In genomic region chr3:179347108-179347382, GRCh38 we compare ENCODE assay signal across 8 cellular contexts. TPM values are rescaled to one million over a fixed set of nuclear protein-coding genes. Genes with fewer than 3 reads are reported as not detected.
A peak's percentile ranks its signal among the peaks of the same experiment; 100 is the strongest.
DNase-seq lines count a peak whose midpoint lies in the region; ATAC-seq, FAIRE-seq and TF ChIP-seq lines count a peak whose summit lies in the region.

No MANE protein-coding gene starts in this region.

- ATAC-seq in GM12878 (no peak), GM18909 (IDR thresholded peaks at IDR 0.05; ENCODE audit: poor library complexity, unreplicated experiment) (no peak)

- H3K79me2 ChIP-seq in GM12878 (ENCODE audit: control insufficient read depth, insufficient read depth, low read length) = peaks cover 46% of the 10 kb centered on the region

- SMC1A ChIA-PET in GM12878 (lab: Charles Lee; ENCODE audit: uncharacterized antibody, unreplicated experiment) = interaction anchor here (0.9 to 2.7 kb wide), 9 partner anchors 16 to 927 kb away, joined by 3 to 11 read pairs (median 5); partner anchors contain the start of gene ZNF639

- peak overlapping the region; percentile 98 for H2AFZ ChIP-seq in GM12878 (ENCODE audit: control insufficient read depth, low read depth, low read length)

- H3K27ac ChIP-seq in GM12878 (ENCODE audit: control insufficient read depth, insufficient read depth) = peak overlapping the region; percentile 96
- peak overlapping the region in 1 of 2 donors; percentile 74 for H3K27ac ChIP-seq in liver (ENCODE audit: low read depth in 1 of 2, low read length in 2 of 2)
- H3K27ac ChIP-seq in thyroid gland = peak overlapping the region; percentile 69 to 84 (median 84)

- peaks cover 0 to 24% of the 10 kb centered on the region in 2 experiments; a peak in 1 of 4 replicates for H3K36me3 ChIP-seq in GM12878 (ENCODE audit: control insufficient read depth in 2 of 2, insufficient read depth in 2 of 2, low read length in 1 of 2)
- H3K36me3 ChIP-seq in liver (ENCODE audit: control insufficient read depth in 4 of 4, insufficient read depth in 3 of 4, low read depth in 1 of 4, low read length in 3 of 4) = peaks cover 4 to 12% (median 9%) of the 10 kb centered on the region in 4 donors
- H3K36me3 ChIP-seq in thyroid gland = peaks cover 0 to 3% of the 10 kb centered on the region in 2 donors

- no peak for TF ChIP-seq CTCF in GM12878 (IDR thresholded peaks at IDR 0.05 in 2 of 3, conservative IDR thresholded peaks at IDR 0.05 in 1 of 3; ENCODE audit: control insufficient read depth in 2 of 3, extremely low read depth in 1 of 3, insufficient read depth in 1 of 3, low read depth in 3 of 3, low read length in 3 of 3)
- TF ChIP-seq CTCF in liver (IDR thresholded peaks at IDR 0.05; ENCODE audit: low read depth, low read length, missing input control) = no peak
- TF ChIP-seq CTCF in thyroid gland (IDR thresholded peaks at IDR 0.05) = no peak

- BruUV-seq in GM12878 (replicated peaks; lab: Mats Ljungman, UMichigan) = no TSS peak

- POLR2A ChIA-PET in GM12878 (lab: Charles Lee) = interaction anchor here (0.8 to 8.0 kb wide), 7 partner anchors 10 to 275 kb away, joined by 3 to 63 read pairs (median 3); partner anchors contain the start of genes ACTL6A, MRPL47, NDUFB5 and ZMAT3

- DNase-seq in T-helper 1 cell (no peak), GM12878 (ENCODE audit: low read depth, low spot score) (no peak), thyroid gland (no peak), T1000 (lab: John Stamatoyannopoulos, UW) (no peak), NCI-H2029 treated with DMSO at 0.1 percent for 48 hours (lab: John Stamatoyannopoulos, UW) (no peak)

- intact Hi-C loops in GM12878 (cut with micrococcal nuclease; ENCODE audit: unreplicated experiment) = loop anchor here (5.0 kb wide), 1 partner anchor 255 kb away; the partner anchor contains the start of genes MRPL47 and NDUFB5
- intact Hi-C loops in thyroid gland (cut with DNase I) = no loop called here

- in situ Hi-C loops in GM12878 (cut with MboI) = loop anchor here (25.0 kb wide), 1 partner anchor 1265 kb away; the partner anchor contains the start of gene TTC14

- peaks cover 9% of the 10 kb centered on the region for H3K36me3 Mint-ChIP-seq in T-helper 1 cell treated with Interleukin-12 subunit alpha and Interleukin-12 subunit beta and Interleukin-4 antibody, amounts not matched to agents 30 μg/mL and 1 μg/mL, for 36 hours (ENCODE audit: low read depth)

- peak overlapping the region; percentile 94 for H3K27ac Mint-ChIP-seq in T-helper 1 cell treated with Interleukin-12 subunit alpha and Interleukin-12 subunit beta and Interleukin-4 antibody, amounts not matched to agents 30 μg/mL and 1 μg/mL, for 36 hours

- no peaks in the 10 kb centered on the region for H3K27me3 Mint-ChIP-seq in T-helper 1 cell treated with Interleukin-12 subunit alpha and Interleukin-12 subunit beta and Interleukin-4 antibody, amounts not matched to agents 30 μg/mL and 1 μg/mL, for 36 hours (ENCODE audit: low read depth)

- no peak for TF ChIP-seq EP300 in GM12878 (IDR thresholded peaks at IDR 0.05; ENCODE audit: borderline replicate concordance in 1 of 2, control insufficient read depth in 1 of 2, low read depth in 2 of 2, low read length in 2 of 2)

- TF ChIP-seq RAD21 in GM12878 (IDR thresholded peaks at IDR 0.05; ENCODE audit: insufficient read depth, low read depth, low read length) = no peak
- no peak for TF ChIP-seq RAD21 in liver (IDR thresholded peaks at IDR 0.05)

- H3K4me3 ChIP-seq in GM12878 (peak overlapping the region; percentile 71), liver (ENCODE audit: low read depth in 1 of 3, low read length in 3 of 3) (peak overlapping the region; percentile 86 to 98 (median 89)), thyroid gland (replicated peaks in 1 of 3) (peak overlapping the region in 2 of 3 donors; percentile 45 to 87)

- H3K9ac ChIP-seq in GM12878 (ENCODE audit: control insufficient read depth, insufficient read depth, low read length) (peak overlapping the region; percentile 91), liver (ENCODE audit: low read depth in 1 of 2, low read length in 2 of 2) (no peak overlapping the region)

- RAD21 ChIA-PET in GM12878 (lab: Charles Lee; ENCODE audit: unreplicated experiment) = interaction anchor here (2.3 to 4.6 kb wide), 3 partner anchors 22 to 218 kb away, joined by 5 to 35 read pairs (median 12); partner anchors contain the start of gene ZNF639

- peak overlapping the region; percentile 98 for H3K4me3 Mint-ChIP-seq in T-helper 1 cell treated with Interleukin-12 subunit alpha and Interleukin-12 subunit beta and Interleukin-4 antibody, amounts not matched to agents 30 μg/mL and 1 μg/mL, for 36 hours

- CTCF ChIA-PET in GM12878 (lab: Yijun Ruan, JAX) = interaction anchor here (0.6 to 7.3 kb wide), 6 partner anchors 10 to 300 kb away, joined by 3 to 62 read pairs (median 4); partner anchors contain the start of gene ZNF639

- H3K9me3 Mint-ChIP-seq in T-helper 1 cell treated with Interleukin-12 subunit alpha and Interleukin-12 subunit beta and Interleukin-4 antibody, amounts not matched to agents 30 μg/mL and 1 μg/mL, for 36 hours = no peaks in the 10 kb centered on the region

- H3K27me3 ChIP-seq in GM12878 (replicated peaks in 1 of 2; ENCODE audit: control insufficient read depth in 2 of 2, insufficient read depth in 2 of 2, low read length in 1 of 2) (no peaks in the 10 kb centered on the region), liver (ENCODE audit: control insufficient read depth in 4 of 4, insufficient read depth in 4 of 4, low read length in 3 of 4) (no peaks in the 10 kb centered on the region), thyroid gland (no peaks in the 10 kb centered on the region)

- H3K4me2 ChIP-seq in GM12878 (ENCODE audit: control insufficient read depth, insufficient read depth) = peak overlapping the region; percentile 56

- TF ChIP-seq POLR2A in GM12878 (IDR thresholded peaks at IDR 0.05; ENCODE audit: low read depth, low read length) (no peak), thyroid gland (IDR thresholded peaks at IDR 0.05) (no peak)

- 3% methylated on average over 9 of the region's 12 CpGs for WGBS in GM12878 (ENCODE audit: insufficient coverage, insufficient replicate concordance, low lambda C conversion rate, missing lambda C conversion rate)
- WGBS in liver = 4% methylated on average over 12 of the region's 12 CpGs
- 5 to 6% methylated on average over 12 of the region's 12 CpGs for WGBS in thyroid gland, 2 donors

- H3K4me1 ChIP-seq in GM12878 (ENCODE audit: control insufficient read depth, insufficient read depth, low read length) (no peaks in the 10 kb centered on the region), liver (ENCODE audit: control insufficient read depth in 4 of 4, insufficient read depth in 4 of 4, low read length in 3 of 4) (peaks cover 0 to 12% (median 9%) of the 10 kb centered on the region in 4 donors), thyroid gland (peaks cover 4 to 9% of the 10 kb centered on the region in 2 donors)

- H3K9me3 ChIP-seq in GM12878 (replicated peaks; ENCODE audit: control insufficient read depth, insufficient read depth, low read length) = no peaks in the 10 kb centered on the region
- no peaks in the 10 kb centered on the region for H3K9me3 ChIP-seq in liver (ENCODE audit: control insufficient read depth in 4 of 4, low read length in 3 of 4)
- no peaks in the 10 kb centered on the region for H3K9me3 ChIP-seq in thyroid gland

- no peak for FAIRE-seq in GM12878 (lab: Jason Lieb, UNC)

- H3K4me1 Mint-ChIP-seq in T-helper 1 cell treated with Interleukin-12 subunit alpha and Interleukin-12 subunit beta and Interleukin-4 antibody, amounts not matched to agents 30 μg/mL and 1 μg/mL, for 36 hours (ENCODE audit: low read depth) = peaks cover 20% of the 10 kb centered on the region

- H4K20me1 ChIP-seq in GM12878 (ENCODE audit: control insufficient read depth, insufficient read depth) = no peaks in the 10 kb centered on the region

RNA-seq across cellular contexts. Expression of gene MFN1, which starts 0.5 kb away (rescaled TPM):
- total RNA-seq in GM12878 (2013; cell fraction: nucleolus; rRNA removed) = 945 and 1,007 TPM in 2 replicates
- total RNA-seq in GM12878 (2014; rRNA removed) = 51.5 and 67.2 TPM in 2 replicates
- total RNA-seq in GM12878 (2014; rRNA removed; fragmentation: Illumina TruSeq; extraction: Trizol) = 40.9 and 43.6 TPM in 2 replicates
- 53.4 and 55.2 TPM in 2 replicates for total RNA-seq in GM12878 (2021)
- polyA plus RNA-seq in GM12878 (2011; ENCODE audit: low read depth) = 26.8 TPM
- 120 and 217 TPM in 2 replicates for polyA plus RNA-seq in GM12878 (2011; rRNA removed)
- 23.5 and 25.5 TPM in 2 replicates for polyA plus RNA-seq in GM12878 (2011; cell fraction: cytosol; rRNA removed)
- 202 and 238 TPM in 2 replicates for polyA plus RNA-seq in GM12878 (2011; cell fraction: nucleus; rRNA removed)
- polyA plus RNA-seq in GM12878 (2012) = 46.4 and 70.3 TPM in 2 replicates
- 35.9 and 53.1 TPM in 2 replicates for polyA plus RNA-seq in GM12878 (2014; fragmentation: Illumina TruSeq; extraction: Trizol)
- polyA plus RNA-seq in GM12878 (2014; fragmentation: Nextera tagmentation; extraction: Ambion mirVana) = 10 to 100 TPM; 14.4 to 15.9 TPM
- polyA plus RNA-seq in GM12878 (2014; rRNA removed) = 38.7 and 46.8 TPM in 2 replicates
- 10 to 100 TPM; 34.3 to 34.6 TPM for polyA plus RNA-seq in GM12878 (2016; fragmentation: Nextera tagmentation; extraction: Ambion mirVana)
- 77.8 and 123 TPM in 2 replicates for polyA minus RNA-seq in GM12878 (2011; rRNA and poly(A)+ RNA removed)
- polyA minus RNA-seq in GM12878 (2011; cell fraction: cytosol; rRNA and poly(A)+ RNA removed) = 21.9 and 24.0 TPM in 2 replicates
- 86.2 and 117 TPM in 2 replicates for polyA minus RNA-seq in GM12878 (2011; cell fraction: nucleus; rRNA and poly(A)+ RNA removed)
- 10 to 100 TPM; 17.1 to 31.9 TPM for total RNA-seq in liver
- polyA plus RNA-seq in liver = 1 to 10 TPM; 6.4 to 8.4 TPM
- 10 to 100 TPM; 43.3 to 45.7 (median 44.6) TPM for total RNA-seq in thyroid gland

RNA-seq across cellular contexts. Expression of gene ZNF639, which starts 24.2 kb away (rescaled TPM):
- total RNA-seq in GM12878 (2013; cell fraction: nucleolus; rRNA removed) = 31.3 and 33.6 TPM in 2 replicates
- total RNA-seq in GM12878 (2014; rRNA removed) = 46.9 and 56.6 TPM in 2 replicates
- 49.0 and 50.2 TPM in 2 replicates for total RNA-seq in GM12878 (2014; rRNA removed; fragmentation: Illumina TruSeq; extraction: Trizol)
- total RNA-seq in GM12878 (2021) = 39.0 and 42.2 TPM in 2 replicates
- 19.2 TPM for polyA plus RNA-seq in GM12878 (2011; ENCODE audit: low read depth)
- polyA plus RNA-seq in GM12878 (2011; rRNA removed) = 19.6 and 27.3 TPM in 2 replicates
- polyA plus RNA-seq in GM12878 (2011; cell fraction: cytosol; rRNA removed) = 9.5 and 10.0 TPM in 2 replicates
- 7.7 and 8.1 TPM in 2 replicates for polyA plus RNA-seq in GM12878 (2011; cell fraction: nucleus; rRNA removed)
- 26.9 and 32.2 TPM in 2 replicates for polyA plus RNA-seq in GM12878 (2012)
- polyA plus RNA-seq in GM12878 (2014; fragmentation: Illumina TruSeq; extraction: Trizol) = 61.2 and 78.4 TPM in 2 replicates
- 10 to 100 TPM; 16.3 to 17.7 TPM for polyA plus RNA-seq in GM12878 (2014; fragmentation: Nextera tagmentation; extraction: Ambion mirVana)
- 28.2 and 38.5 TPM in 2 replicates for polyA plus RNA-seq in GM12878 (2014; rRNA removed)
- 10 to 100 TPM; 26.9 to 32.0 TPM for polyA plus RNA-seq in GM12878 (2016; fragmentation: Nextera tagmentation; extraction: Ambion mirVana)
- polyA minus RNA-seq in GM12878 (2011; rRNA and poly(A)+ RNA removed) = 10.6 and 18.0 TPM in 2 replicates
- 3.2 and 8.0 TPM in 2 replicates for polyA minus RNA-seq in GM12878 (2011; cell fraction: cytosol; rRNA and poly(A)+ RNA removed)
- polyA minus RNA-seq in GM12878 (2011; cell fraction: nucleus; rRNA and poly(A)+ RNA removed) = 3.0 and 6.9 TPM in 2 replicates
- total RNA-seq in liver = 10 to 100 TPM; 21.1 to 23.4 TPM
- polyA plus RNA-seq in liver = 10 to 100 TPM in 1 of 2 donors, 1 to 10 TPM in 1; 8.7 to 11.6 TPM
- 10 to 100 TPM; 59.0 to 97.4 (median 76.4) TPM for total RNA-seq in thyroid gland
